Comparison of ENCODE assay signal across 8 cellular contexts in genomic region chr7:84194484-84195260, GRCh38. TPM values are rescaled to one million over a fixed set of nuclear protein-coding genes. Genes with fewer than 3 reads are reported as not detected.
DNase-seq lines count a peak whose midpoint lies in the region; ATAC-seq and TF ChIP-seq lines count a peak whose summit lies in the region.

TSS of gene SEMA3A (minus strand) at chr7:84194789. CDS start at chr7:84194586, 203 bp downstream.

- intact Hi-C loops in Right ventricle myocardium inferior (cut with DNase I) (loop anchor here (10.0 kb wide), 1 partner anchor 830 kb away; no protein-coding TSS in a partner anchor), cardiac septum (cut with DNase I) (loop anchor here (10.0 kb wide), 1 partner anchor 830 kb away; no protein-coding TSS in a partner anchor)

- ATAC-seq in Right ventricle myocardium inferior (peak; percentile 76), GM18505 (IDR thresholded peaks at IDR 0.05; ENCODE audit: unreplicated experiment) (no peak)
- ATAC-seq in natural killer cell treated with Interleukin-12 subunit alpha and Interleukin-12 subunit beta and Interleukin-15 and Interleukin-18, amount 100 ng/mL, for 72 hours: peak; percentile 62 to 70

- no peaks in the 10 kb centered on the region for H3K9me3 Mint-ChIP-seq in natural killer cell treated with Interleukin-12 subunit alpha and Interleukin-12 subunit beta and Interleukin-15 and Interleukin-18, amount 100 ng/mL, for 72 hours

- peaks cover 0 to 14% of the 10 kb centered on the region in 2 donors for H3K4me1 Mint-ChIP-seq in natural killer cell treated with Interleukin-12 subunit alpha and Interleukin-12 subunit beta and Interleukin-15 and Interleukin-18, amount 100 ng/mL, for 72 hours (ENCODE audit: low read depth in 2 of 2)

- no peak for DNase-seq in Right ventricle myocardium inferior (ENCODE audit: missing footprints)
- DNase-seq in cardiac septum (ENCODE audit: low spot score): no peak
- DNase-seq in NCI-H2227 (lab: John Stamatoyannopoulos, UW; ENCODE audit: unreplicated experiment): peak; percentile 57
- DNase-seq in activated CD8-positive, alpha-beta memory T cell treated with anti-CD3 and anti-CD28 coated beads, Interleukin-2, amount 50 U/mL, for 48 hours: peak; percentile 51
- DNase-seq in fibroblast of the conjunctiva (ENCODE audit: low read depth): peak; percentile 74
- DNase-seq in natural killer cell treated with Interleukin-12 subunit alpha and Interleukin-12 subunit beta and Interleukin-15 and Interleukin-18, amount 100 ng/mL, for 72 hours (ENCODE audit: low spot score): no peak
- no peak for DNase-seq in GM19238 (ENCODE audit: insufficient read length, low spot score)

- peak within 1 kb of the TSS in 1 of 2 donors; percentile 72 for H3K27ac Mint-ChIP-seq in natural killer cell treated with Interleukin-12 subunit alpha and Interleukin-12 subunit beta and Interleukin-15 and Interleukin-18, amount 100 ng/mL, for 72 hours

- H3K36me3 Mint-ChIP-seq in natural killer cell treated with Interleukin-12 subunit alpha and Interleukin-12 subunit beta and Interleukin-15 and Interleukin-18, amount 100 ng/mL, for 72 hours: no peaks in the 10 kb centered on the region

- peak within 1 kb of the TSS; percentile 76 for H3K4me3 Mint-ChIP-seq in natural killer cell treated with Interleukin-12 subunit alpha and Interleukin-12 subunit beta and Interleukin-15 and Interleukin-18, amount 100 ng/mL, for 72 hours

- no peaks in the 10 kb centered on the region for H3K27me3 Mint-ChIP-seq in natural killer cell treated with Interleukin-12 subunit alpha and Interleukin-12 subunit beta and Interleukin-15 and Interleukin-18, amount 100 ng/mL, for 72 hours

- no peak for TF ChIP-seq POLR2A in GM18505 (IDR thresholded peaks at IDR 0.05; ENCODE audit: borderline replicate concordance, extremely low read depth, insufficient read depth, insufficient read length)

RNA-seq across cellular contexts. Expression of gene SEMA3A, which starts in this region (rescaled TPM):
- total RNA-seq in Right ventricle myocardium inferior: 1.7 TPM
- 1.00 TPM for total RNA-seq in cardiac septum
- 1 to 10 TPM; 4.0 to 5.0 TPM for total RNA-seq in natural killer cell treated with Interleukin-12 subunit alpha and Interleukin-12 subunit beta and Interleukin-15 and Interleukin-18, amount 100 ng/mL, for 72 hours

Comparison
In these comparisons a context has a peak if more than half of its experiments do, and no peak if none do; other contexts are left out.
1. DNase-seq: peak in NCI-H2227 (single experiment), activated CD8-positive, alpha-beta memory T cell treated with anti-CD3 and anti-CD28 coated beads, Interleukin-2, amount 50 U/mL, for 48 hours (single experiment) and fibroblast of the conjunctiva (single experiment); none in Right ventricle myocardium inferior (single experiment), cardiac septum (single experiment), natural killer cell treated with Interleukin-12 subunit alpha and Interleukin-12 subunit beta and Interleukin-15 and Interleukin-18, amount 100 ng/mL, for 72 hours (single experiment) and GM19238 (single experiment).